In genomic region chr18:76572517-76573247, GRCh38 we compare ENCODE assay signal across 14 cellular contexts.
DNase-seq lines count a peak whose midpoint lies in the region; ATAC-seq and TF ChIP-seq lines count a peak whose summit lies in the region.
"Had no signal": no experiment of that assay in that cellular context is flagged by ENCODE, and none has a peak within 500 bp of the region (broad histone marks: within the 10 kb centered on the region; RNA-seq: fewer than 3 reads in every experiment).

No MANE protein-coding gene starts in this region.

- no peaks in the 10 kb centered on the region for H3K4me1 ChIP-seq in Panc1 (ENCODE audit: control insufficient read depth, insufficient read depth, low read length)
- H3K4me1 ChIP-seq in effector memory CD4-positive, alpha-beta T cell (ENCODE audit: control insufficient read depth, insufficient read depth, low read length, poor library complexity, severe bottlenecking), result no peaks in the 10 kb centered on the region

- BruUV-seq in Panc1 (replicated peaks; lab: Mats Ljungman, UMichigan), result no TSS peak

- intact Hi-C loops in Panc1 (cut with micrococcal nuclease; ENCODE audit: unreplicated experiment), result no loop called here

- CTCF ChIA-PET in Panc1 (lab: Charles Lee) (no interaction called here), HEK293T (lab: Yijun Ruan, JAX) (no interaction called here)

- no peaks in the 10 kb centered on the region for H3K27me3 ChIP-seq in Panc1 (ENCODE audit: control insufficient read depth, insufficient read depth, low read length)
- H3K27me3 ChIP-seq in effector memory CD4-positive, alpha-beta T cell (replicated peaks; ENCODE audit: control insufficient read depth, insufficient read depth, low read length, poor library complexity, severe bottlenecking), result peaks cover 5% of the 10 kb centered on the region
- H3K27me3 ChIP-seq: BLaER1 treated with 17β-estradiol and CSF1 and Interleukin-3, amounts not matched to agents 10 nM and 100 nM; left lung had no signal

- H3K36me3 ChIP-seq in Panc1 (ENCODE audit: control insufficient read depth, insufficient read depth, low read length), result no peaks in the 10 kb centered on the region
- H3K36me3 ChIP-seq in effector memory CD4-positive, alpha-beta T cell (ENCODE audit: control insufficient read depth, insufficient read depth, low read length), result no peaks in the 10 kb centered on the region
- H3K36me3 ChIP-seq: BLaER1 treated with 17β-estradiol and CSF1 and Interleukin-3, amounts not matched to agents 10 nM and 100 nM; left lung had no signal

- H3K27ac ChIP-seq in Panc1 (ENCODE audit: low read length), result no peak overlapping the region
- H3K27ac ChIP-seq in effector memory CD4-positive, alpha-beta T cell (ENCODE audit: insufficient read depth, low read length, poor library complexity, severe bottlenecking), result no peak overlapping the region
- H3K27ac ChIP-seq: left lung had no signal

- DNase-seq in DMS53 (lab: John Stamatoyannopoulos, UW) (peak; percentile 76), HuH-7.5 (ENCODE audit: low spot score) (peak; percentile 56), Panc1 (ENCODE audit: low read depth, low spot score) (no peak), islet precursor cell (peak; percentile 43), HEK293T (ENCODE audit: extremely low spot score) (no peak), SKM-1 (lab: John Stamatoyannopoulos, UW; ENCODE audit: unreplicated experiment) (no peak)
- DNase-seq in effector memory CD4-positive, alpha-beta T cell, result no peak
- DNase-seq: erythroblast, KBM-7, left lung, NCI-H2081, retina had no signal

- H3K9me3 ChIP-seq in Panc1 (ENCODE audit: control insufficient read depth, insufficient read depth, low read depth, low read length), result no peaks in the 10 kb centered on the region
- no peaks in the 10 kb centered on the region for H3K9me3 ChIP-seq in effector memory CD4-positive, alpha-beta T cell (ENCODE audit: control insufficient read depth, low read length)
- H3K9me3 ChIP-seq: left lung had no signal

- H3K4me3 ChIP-seq in Panc1 (ENCODE audit: low read depth in 2 of 2, low read length in 2 of 2), result no peak overlapping the region
- no peak overlapping the region for H3K4me3 ChIP-seq in effector memory CD4-positive, alpha-beta T cell (ENCODE audit: insufficient read depth, low read depth, low read length, poor library complexity, severe bottlenecking)
- H3K4me3 ChIP-seq: BLaER1 treated with 17β-estradiol and CSF1 and Interleukin-3, amounts not matched to agents 10 nM and 100 nM; left lung had no signal

- in situ Hi-C loops in Panc1 (cut with HindIII; ENCODE audit: low pct_unique_long_range_greater_than_20kb, low sequenced_read_pairs), result no loop called here

- TF ChIP-seq CTCF in Panc1 (IDR thresholded peaks at IDR 0.05), result no peak

- POLR2A ChIA-PET in Panc1 (lab: Charles Lee) (no interaction called here), HEK293T (lab: Yijun Ruan, JAX) (no interaction called here)

- ATAC-seq in Panc1, result peak; percentile 47; the same call in 1 of the 2 replicates
- no peak for ATAC-seq in HG02610 (IDR thresholded peaks at IDR 0.05; ENCODE audit: unreplicated experiment)

TF ChIP-seq in HEK293T, 16 proteins besides CTCF, POLR2A, EP300 and RAD21:
- no peak for TF ChIP-seq FOXA1 (IDR thresholded peaks at IDR 0.05)
- no peak for TF ChIP-seq BHLHE40 (IDR thresholded peaks at IDR 0.05; ENCODE audit: borderline replicate concordance)
- no peak for TF ChIP-seq FOXK2 (IDR thresholded peaks at IDR 0.05)
- TF ChIP-seq ARNT (IDR thresholded peaks at IDR 0.05), result no peak
- TF ChIP-seq NFRKB (IDR thresholded peaks at IDR 0.05), result no peak
- no peak for TF ChIP-seq L3MBTL2 (conservative IDR thresholded peaks at IDR 0.05)
- TF ChIP-seq PKNOX1 (IDR thresholded peaks at IDR 0.05), result no peak
- no peak for TF ChIP-seq SUZ12 (IDR thresholded peaks at IDR 0.05)
- no peak for TF ChIP-seq LEF1 (IDR thresholded peaks at IDR 0.05; ENCODE audit: borderline replicate concordance)
- TF ChIP-seq ZNF384 (IDR thresholded peaks at IDR 0.05), result no peak
- TF ChIP-seq FOXM1 (IDR thresholded peaks at IDR 0.05; ENCODE audit: borderline replicate concordance), result no peak
- no peak for TF ChIP-seq TARDBP (IDR thresholded peaks at IDR 0.05)
- no peak for TF ChIP-seq SP1 (IDR thresholded peaks at IDR 0.05)
- no peak for TF ChIP-seq CTBP1 (IDR thresholded peaks at IDR 0.05; ENCODE audit: borderline replicate concordance)
- TF ChIP-seq ELF4 (IDR thresholded peaks at IDR 0.05), result no peak
- TF ChIP-seq HDGF (IDR thresholded peaks at IDR 0.05; ENCODE audit: borderline replicate concordance), result no peak

Comparison
In these comparisons a context has a peak if more than half of its experiments do, and no peak if none do; other contexts are left out.
1. DNase-seq: peak in DMS53 (single experiment), HuH-7.5 (single experiment) and islet precursor cell (single experiment); none in Panc1 (single experiment), HEK293T (single experiment), effector memory CD4-positive, alpha-beta T cell (0 of 3) and SKM-1 (single experiment).